ENCODE assay signal across 30 cellular contexts in the genomic region with DNA sequence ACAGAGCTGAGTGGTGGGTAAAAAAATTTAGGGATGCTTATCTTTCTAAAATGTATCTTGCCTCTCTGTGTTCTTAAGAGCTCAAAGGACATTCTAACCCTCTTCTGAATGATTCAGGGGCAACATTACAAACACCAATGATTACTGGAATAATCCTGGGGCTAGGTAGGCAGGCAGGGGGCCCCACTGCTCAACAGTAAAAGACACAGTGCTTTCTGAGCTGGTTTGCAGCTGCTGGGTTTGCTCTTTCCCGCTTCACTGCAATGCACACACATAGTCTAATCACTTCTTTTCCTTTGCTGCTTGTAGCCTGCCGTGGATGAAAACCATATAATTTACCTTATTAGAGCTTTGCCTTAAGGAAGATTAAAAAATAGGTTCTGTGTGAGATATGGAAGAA. TPM values are rescaled to one million over a fixed set of nuclear protein-coding genes. Genes with fewer than 3 reads are reported as not detected.
DNase-seq lines count a peak whose midpoint lies in the region; ATAC-seq, FAIRE-seq and TF ChIP-seq lines count a peak whose summit lies in the region.
"Had no signal": no experiment of that assay in that cellular context is flagged by ENCODE, and none has a peak within 500 bp of the region (broad histone marks: within the 10 kb centered on the region; RNA-seq: fewer than 3 reads in every experiment).

No MANE protein-coding gene starts in this region.

- H3K79me2 ChIP-seq in HepG2 (ENCODE audit: insufficient read depth, low read length), result peaks cover 24% of the 10 kb centered on the region

- H3K9ac ChIP-seq in HepG2 (ENCODE audit: insufficient read depth, low read depth, low read length), result no peak overlapping the region

- H3K36me3 ChIP-seq in HepG2 (replicated peaks in 1 of 2; ENCODE audit: control insufficient read depth in 1 of 2, insufficient read depth in 2 of 2, low read length in 2 of 2) (peaks cover 31 to 82% of the 10 kb centered on the region in 2 experiments), right lobe of liver (peaks cover 0 to 30% (median 4%) of the 10 kb centered on the region in 4 donors)
- H3K36me3 ChIP-seq: prostate gland had no signal

- WGBS in HepG2 (ENCODE audit: low lambda C conversion rate), result 96% methylated on average over 2 of the region's 2 CpGs
- WGBS in right lobe of liver (ENCODE audit: insufficient coverage, low coverage, low lambda C conversion rate, missing lambda C conversion rate), result 90% methylated on average over 2 of the region's 2 CpGs

- POLR2A ChIA-PET in HepG2 (lab: Yijun Ruan, JAX), result no interaction called here

- no peaks in the 10 kb centered on the region for H3K9me3 ChIP-seq in HepG2 (ENCODE audit: low read length)
- no peaks in the 10 kb centered on the region for H3K9me3 ChIP-seq in right lobe of liver
- H3K9me3 ChIP-seq: Caco-2, heart right ventricle, prostate gland, testis had no signal

- intact Hi-C loops in HepG2 (cut with micrococcal nuclease; ENCODE audit: unreplicated experiment) (no loop called here), right lobe of liver (cut with DNase I) (no loop called here)

- no peak overlapping the region for H3K4me2 ChIP-seq in HepG2 (ENCODE audit: low read depth, low read length)

- H3K27ac ChIP-seq in HepG2 (ENCODE audit: extremely low read length, insufficient read depth, low read length) (no peak overlapping the region), right lobe of liver (no peak overlapping the region)
- H3K27ac ChIP-seq: prostate gland, testis, VCaP had no signal

- TF ChIP-seq RAD21 in HepG2 (CRISPR knock-in tag; IDR thresholded peaks at IDR 0.05), result no peak

- CTCF ChIA-PET in HepG2 (lab: Yijun Ruan, JAX; ENCODE audit: low intra/inter-chr PET ratio, low total read pairs), result no interaction called here

- ATAC-seq in HepG2 (peak; percentile 47), right lobe of liver (no peak)
- ATAC-seq: activated T-cell treated with anti-CD3 and anti-CD28 coated beads, Interleukin-2, amount 50 U/mL, for 72 hours; stimulated activated naive CD8-positive, alpha-beta T cell treated with anti-CD3 and anti-CD28 coated beads, Interleukin-15, Interleukin-2, amounts not matched to agents 100 U/mL and 50 U/mL, for 24 hours had no signal

- H4K20me1 ChIP-seq in HepG2 (ENCODE audit: insufficient read depth, low read length), result peaks cover 4% of the 10 kb centered on the region; the same call in 1 of the 2 replicates

- TF ChIP-seq CTCF in HepG2 (CRISPR knock-in tag; IDR thresholded peaks at IDR 0.05), result peak; percentile 54
- TF ChIP-seq CTCF in right lobe of liver (IDR thresholded peaks at IDR 0.05), result no peak
- TF ChIP-seq CTCF in choroid plexus epithelial cell (conservative IDR thresholded peaks at IDR 0.05; ENCODE audit: low read depth, low read length), result peak; percentile 45
- peak; percentile 10 for TF ChIP-seq CTCF in retinal pigment epithelial cell (conservative IDR thresholded peaks at IDR 0.05; ENCODE audit: low read depth, low read length)

- H3K4me1 ChIP-seq in HepG2 (ENCODE audit: insufficient read depth, low read length) (no peaks in the 10 kb centered on the region), right lobe of liver (no peaks in the 10 kb centered on the region)
- H3K4me1 ChIP-seq: Caco-2, prostate gland, testis had no signal

- no peaks in the 10 kb centered on the region for H3K27me3 ChIP-seq in HepG2 (ENCODE audit: control insufficient read depth in 1 of 2, insufficient read depth in 2 of 2, low read length in 2 of 2)
- no peaks in the 10 kb centered on the region for H3K27me3 ChIP-seq in right lobe of liver
- H3K27me3 ChIP-seq: heart right ventricle, testis had no signal

- no TSS peak for BruUV-seq in HepG2 (replicated peaks; lab: Mats Ljungman, UMichigan)

- in situ Hi-C loops in HepG2 (cut with HindIII; ENCODE audit: extremely low pct_ligation_motif_present, low pct_unique_long_range_greater_than_20kb), result no loop called here

- H2AFZ ChIP-seq in HepG2 (ENCODE audit: low read length), result no peak overlapping the region

- no peak for TF ChIP-seq POLR2A in HepG2 (IDR thresholded peaks at IDR 0.05; ENCODE audit: insufficient read depth in 1 of 2, low read depth in 2 of 2, low read length in 2 of 2)
- TF ChIP-seq POLR2A in right lobe of liver (IDR thresholded peaks at IDR 0.05), result no peak

- no peak for FAIRE-seq in HepG2 (lab: Jason Lieb, UNC)
- FAIRE-seq: urothelium cell line had no signal

- no peak overlapping the region for H3K4me3 ChIP-seq in HepG2 (replicated peaks in 1 of 3; ENCODE audit: insufficient read depth in 1 of 3, low read depth in 2 of 3, low read length in 3 of 3)
- H3K4me3 ChIP-seq in right lobe of liver, result no peak overlapping the region
- no peak overlapping the region for H3K4me3 ChIP-seq in choroid plexus epithelial cell (ENCODE audit: low read depth, low read length)
- no peak overlapping the region for H3K4me3 ChIP-seq in retinal pigment epithelial cell (ENCODE audit: low read length)
- H3K4me3 ChIP-seq: heart right ventricle, lung, prostate gland, testis had no signal

- TF ChIP-seq EP300 in HepG2 (IDR thresholded peaks at IDR 0.05; ENCODE audit: low read depth in 2 of 2, low read length in 2 of 2) (no peak), HepG2 (CRISPR knock-in tag; IDR thresholded peaks at IDR 0.05; ENCODE audit: borderline replicate concordance) (no peak)

- DNase-seq in HepG2 (ENCODE audit: low spot score) (no peak), right lobe of liver (no peak), NCI-H2227 (lab: John Stamatoyannopoulos, UW; ENCODE audit: unreplicated experiment) (peak; percentile 60), choroid plexus epithelial cell (ENCODE audit: low read depth) (no peak), retinal pigment epithelial cell (ENCODE audit: low read depth) (no peak), SW 1271 (lab: John Stamatoyannopoulos, UW) (no peak), HK-2 (ENCODE audit: unreplicated experiment) (no peak)
- DNase-seq in activated CD4-positive, CD25-positive, alpha-beta regulatory T cell (lab: John Stamatoyannopoulos, UW), result no peak
- DNase-seq: activated CD4-positive, alpha-beta T cell treated with anti-CD3 and anti-CD28 coated beads, Interleukin-2, amount 50 U/mL, for 1 hour; activated naive CD4-positive, alpha-beta T cell treated with Interleukin-2 at 50 U/mL for 16 hours; activated T-cell treated with anti-CD3 and anti-CD28 coated beads, Interleukin-2, amount 50 U/mL, for 72 hours; C1 segment of cervical spinal cord; effector CD4-positive, alpha-beta T cell; heart right ventricle; Karpas-422; NCI-H187; NCI-H226; stimulated activated naive CD8-positive, alpha-beta T cell treated with anti-CD3 and anti-CD28 coated beads, Interleukin-15, Interleukin-2, amounts not matched to agents 100 U/mL and 50 U/mL, for 24 hours; testis had no signal

TF ChIP-seq in HepG2, 621 proteins besides CTCF, POLR2A, EP300 and RAD21 (continues in another document):
- no peak for TF ChIP-seq ZNF572 (CRISPR knock-in tag; IDR thresholded peaks at IDR 0.05)
- peak; percentile 54 for TF ChIP-seq RBM22 (optimal IDR thresholded peaks at IDR 0.05; ENCODE audit: low read length)

RNA-seq across cellular contexts. Expression of gene CLDN20, which starts 23.9 kb away (rescaled TPM):
- total RNA-seq in HepG2 (2016; rRNA removed; fragmentation: Illumina TruSeq; extraction: Trizol) (not detected in 2 replicates), right lobe of liver (not detected)
- total RNA-seq in HepG2 (2016; cell fraction: cytosol; rRNA removed; fragmentation: Illumina TruSeq; extraction: Trizol; ENCODE audit: low read depth), result not detected in 2 replicates
- not detected in 2 replicates for total RNA-seq in HepG2 (2016; cell fraction: insoluble cytoplasmic fraction; rRNA removed; fragmentation: Illumina TruSeq; extraction: Trizol)
- total RNA-seq in HepG2 (2016; cell fraction: membrane; rRNA removed; fragmentation: Illumina TruSeq; extraction: Trizol), result not detected in 2 replicates
- not detected in 2 replicates for total RNA-seq in HepG2 (2016; cell fraction: nucleus; rRNA removed; fragmentation: Illumina TruSeq; extraction: Trizol)
- polyA plus RNA-seq in HepG2 (2011; rRNA removed), result not detected in 2 replicates
- polyA plus RNA-seq in HepG2 (2011; cell fraction: cytosol; rRNA removed), result not detected in 2 replicates
- not detected in 2 replicates for polyA plus RNA-seq in HepG2 (2011; cell fraction: nucleus; rRNA removed)
- polyA plus RNA-seq in HepG2 (2012), result 0.76 and 0.79 TPM in 2 replicates
- polyA plus RNA-seq in HepG2 (2016; cell fraction: cytosol; fragmentation: Illumina TruSeq; extraction: Trizol; ENCODE audit: low read depth), result not detected in 2 replicates
- polyA plus RNA-seq in HepG2 (2016; cell fraction: insoluble cytoplasmic fraction; fragmentation: Illumina TruSeq; extraction: Trizol; ENCODE audit: low read depth), result not detected in 2 replicates
- polyA plus RNA-seq in HepG2 (2016; cell fraction: membrane; fragmentation: Illumina TruSeq; extraction: Trizol; ENCODE audit: low read depth), result not detected in 2 replicates
- not detected in 2 replicates for polyA plus RNA-seq in HepG2 (2016; cell fraction: nucleus; fragmentation: Illumina TruSeq; extraction: Trizol; ENCODE audit: insufficient read depth, low read depth)
- not detected in 2 replicates for polyA minus RNA-seq in HepG2 (2011; rRNA and poly(A)+ RNA removed; ENCODE audit: low replicate concordance)
- not detected in 2 replicates for polyA minus RNA-seq in HepG2 (2011; cell fraction: cytosol; rRNA and poly(A)+ RNA removed)
- polyA minus RNA-seq in HepG2 (2011; cell fraction: nucleus; rRNA and poly(A)+ RNA removed), result not detected in 2 replicates
- total RNA-seq: activated T-cell treated with anti-CD3 and anti-CD28 coated beads, Interleukin-2, amount 50 U/mL, for 72 hours; Caco-2; Daoy; epithelial cell of proximal tubule; heart right ventricle; kidney epithelial cell; lung; OCI-LY7; prostate gland; skeletal muscle tissue; testis had no signal
- polyA plus RNA-seq: adipose tissue, heart right ventricle, lung had no signal

RNA-seq across cellular contexts. Expression of gene TFB1M, which starts 26.5 kb away (rescaled TPM):
- total RNA-seq in HepG2 (2016; rRNA removed; fragmentation: Illumina TruSeq; extraction: Trizol), result 122 and 149 TPM in 2 replicates
- 42.1 and 44.6 TPM in 2 replicates for total RNA-seq in HepG2 (2016; cell fraction: cytosol; rRNA removed; fragmentation: Illumina TruSeq; extraction: Trizol; ENCODE audit: low read depth)
- 124 and 156 TPM in 2 replicates for total RNA-seq in HepG2 (2016; cell fraction: insoluble cytoplasmic fraction; rRNA removed; fragmentation: Illumina TruSeq; extraction: Trizol)
- 45.1 and 48.3 TPM in 2 replicates for total RNA-seq in HepG2 (2016; cell fraction: membrane; rRNA removed; fragmentation: Illumina TruSeq; extraction: Trizol)
- total RNA-seq in HepG2 (2016; cell fraction: nucleus; rRNA removed; fragmentation: Illumina TruSeq; extraction: Trizol), result 201 and 207 TPM in 2 replicates
- polyA plus RNA-seq in HepG2 (2011; rRNA removed), result 64.3 and 91.4 TPM in 2 replicates
- polyA plus RNA-seq in HepG2 (2011; cell fraction: cytosol; rRNA removed), result 49.3 and 58.3 TPM in 2 replicates
- 74.6 and 81.3 TPM in 2 replicates for polyA plus RNA-seq in HepG2 (2011; cell fraction: nucleus; rRNA removed)
- 59.9 and 60.7 TPM in 2 replicates for polyA plus RNA-seq in HepG2 (2012)
- 17.1 and 18.2 TPM in 2 replicates for polyA plus RNA-seq in HepG2 (2016; cell fraction: cytosol; fragmentation: Illumina TruSeq; extraction: Trizol; ENCODE audit: low read depth)
- 133 and 147 TPM in 2 replicates for polyA plus RNA-seq in HepG2 (2016; cell fraction: insoluble cytoplasmic fraction; fragmentation: Illumina TruSeq; extraction: Trizol; ENCODE audit: low read depth)
- polyA plus RNA-seq in HepG2 (2016; cell fraction: membrane; fragmentation: Illumina TruSeq; extraction: Trizol; ENCODE audit: low read depth), result 20.5 and 22.2 TPM in 2 replicates
- 93.1 and 104 TPM in 2 replicates for polyA plus RNA-seq in HepG2 (2016; cell fraction: nucleus; fragmentation: Illumina TruSeq; extraction: Trizol; ENCODE audit: insufficient read depth, low read depth)
- polyA minus RNA-seq in HepG2 (2011; rRNA and poly(A)+ RNA removed; ENCODE audit: low replicate concordance), result 9.7 and 101 TPM in 2 replicates
- 39.5 and 52.5 TPM in 2 replicates for polyA minus RNA-seq in HepG2 (2011; cell fraction: cytosol; rRNA and poly(A)+ RNA removed)
- polyA minus RNA-seq in HepG2 (2011; cell fraction: nucleus; rRNA and poly(A)+ RNA removed), result 333 and 340 TPM in 2 replicates
- total RNA-seq in right lobe of liver, result 10 to 100 TPM; 12.3 to 18.9 (median 16.2) TPM

Comparison
In these comparisons a context has a peak if more than half of its experiments do, and no peak if none do; other contexts are left out.
1. CTCF ChIP-seq: peak in HepG2 (single experiment), choroid plexus epithelial cell (single experiment) and retinal pigment epithelial cell (single experiment); none in right lobe of liver (0 of 4).